ENCODE assay signal across 8 cellular contexts in the genomic region with DNA sequence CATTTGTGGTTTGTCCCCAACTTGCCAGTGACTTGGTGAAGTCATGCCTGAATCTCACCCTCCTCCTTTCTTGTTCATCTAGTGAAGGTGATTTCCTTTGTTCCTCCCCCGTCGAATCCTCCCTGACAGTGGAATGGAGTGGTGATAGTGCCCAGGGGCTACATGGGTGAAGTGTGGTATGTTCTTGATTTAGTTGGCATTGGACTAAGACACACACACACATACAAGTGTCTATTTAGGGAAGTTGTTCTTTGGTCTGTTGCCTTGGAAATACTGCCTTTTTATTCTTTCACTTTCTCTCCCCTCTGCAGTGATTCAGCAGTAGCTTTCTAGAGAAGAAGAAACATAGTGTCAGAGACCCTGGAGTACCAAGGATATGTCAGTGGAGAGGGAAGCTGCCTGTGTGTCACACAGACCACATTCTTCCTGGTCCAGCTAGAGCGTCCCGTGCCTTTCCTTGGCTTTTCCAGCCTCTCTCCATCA. TPM values are rescaled to one million over a fixed set of nuclear protein-coding genes. Genes with fewer than 3 reads are reported as not detected.
A peak's percentile ranks its signal among the peaks of the same experiment; 100 is the strongest.
DNase-seq lines count a peak whose midpoint lies in the region; ATAC-seq, FAIRE-seq and TF ChIP-seq lines count a peak whose summit lies in the region.

No MANE protein-coding gene starts in this region.

- in situ Hi-C loops in K562 (cut with MboI), result no loop called here

- TF ChIP-seq RAD21 in K562 (CRISPR knock-in tag; conservative IDR thresholded peaks at IDR 0.05 in 1 of 2, IDR thresholded peaks at IDR 0.05 in 1 of 2), result no peak

- H2AFZ ChIP-seq in Karpas-422 (ENCODE audit: low read length) (no peak overlapping the region), K562 (ENCODE audit: low read depth, low read length) (no peak overlapping the region)

- ATAC-seq in GM19395 (IDR thresholded peaks at IDR 0.05; ENCODE audit: unreplicated experiment) (peak; percentile 54), K562 (no peak)

- H3K4me2 ChIP-seq in Karpas-422 (ENCODE audit: low read depth, low read length, poor library complexity, severe bottlenecking) (no peak overlapping the region), K562 (ENCODE audit: insufficient read depth, low read length) (no peak overlapping the region)

- no TSS peak for BruUV-seq in K562 (replicated peaks; lab: Mats Ljungman, UMichigan)

- WGBS in K562 (ENCODE audit: insufficient coverage, low coverage, missing lambda C conversion rate), result 82% methylated on average over 4 of the region's 4 CpGs

- POLR2A ChIA-PET in K562 (lab: Yijun Ruan, JAX) (interaction anchor here (1.2 kb wide), 1 partner anchor 9 kb away, joined by 3 read pairs; no protein-coding TSS in a partner anchor), HEK293T (lab: Yijun Ruan, JAX) (interaction anchor here (0.6 kb wide), 1 partner anchor 11 kb away, joined by 3 read pairs; a partner anchor contains a TSS)

- H3K79me2 ChIP-seq in Karpas-422 (ENCODE audit: low read length), result no peaks in the 10 kb centered on the region
- H3K79me2 ChIP-seq in K562 (ENCODE audit: control insufficient read depth, insufficient read depth, low read length), result peaks cover 45% of the 10 kb centered on the region

- H3K27ac ChIP-seq in Karpas-422 (ENCODE audit: low read length) (no peak overlapping the region), K562 (ENCODE audit: extremely low read depth, low read depth, low read length) (0 out of 3 replicates have a peak overlapping the region, but pooled peaks have one; percentile 7), neutrophil (peak overlapping the region; percentile 96), substantia nigra (ENCODE audit: low read depth, low read length, poor library complexity, severe bottlenecking) (no peak overlapping the region)

- no peak for TF ChIP-seq EP300 in K562 (IDR thresholded peaks at IDR 0.05; ENCODE audit: low read length)

- H3K9me1 ChIP-seq in K562 (ENCODE audit: control insufficient read depth, insufficient read depth, low read length), result peaks cover 4% of the 10 kb centered on the region

- H3K9ac ChIP-seq in Karpas-422 (ENCODE audit: low read length) (no peak overlapping the region), K562 (ENCODE audit: insufficient read depth in 1 of 2, low read depth in 2 of 2, low read length in 2 of 2) (no peak overlapping the region)

- H3K36me3 ChIP-seq in Karpas-422 (ENCODE audit: insufficient read depth, low read length), result no peaks in the 10 kb centered on the region
- peaks cover 7% of the 10 kb centered on the region; the same call in 1 of the 3 replicates for H3K36me3 ChIP-seq in K562 (ENCODE audit: control insufficient read depth, insufficient read depth, low read length)
- no peaks in the 10 kb centered on the region for H3K36me3 ChIP-seq in neutrophil

- H3K9me3 ChIP-seq in Karpas-422 (ENCODE audit: low read length) (no peaks in the 10 kb centered on the region), K562 (replicated peaks; ENCODE audit: control insufficient read depth, insufficient read depth, low read depth, low read length) (no peaks in the 10 kb centered on the region), neutrophil (no peaks in the 10 kb centered on the region)

- H3K9me2 ChIP-seq in Karpas-422 (replicated peaks; ENCODE audit: insufficient read depth, low read length), result no peaks in the 10 kb centered on the region

- intact Hi-C loops in K562 (cut with micrococcal nuclease), result no loop called here

- DNase-seq in AG20443 (ENCODE audit: low spot score), result peak; percentile 12
- peak; percentile 54 for DNase-seq in Karpas-422
- DNase-seq in K562 (ENCODE audit: extremely low read depth in 1 of 4, low spot score in 3 of 4), result no peak
- no peak for DNase-seq in substantia nigra (lab: John Stamatoyannopoulos, UW)
- no peak for DNase-seq in DMS 273 (lab: John Stamatoyannopoulos, UW; ENCODE audit: unreplicated experiment)
- DNase-seq in HEK293T (ENCODE audit: extremely low spot score), result no peak

- H3K4me1 ChIP-seq in Karpas-422 (ENCODE audit: low read length), result peaks cover 22% of the 10 kb centered on the region
- H3K4me1 ChIP-seq in K562 (replicated peaks in 1 of 2; ENCODE audit: control insufficient read depth in 2 of 2, insufficient read depth in 2 of 2, low read length in 2 of 2), result peaks cover 5 to 28% of the 10 kb centered on the region in 2 experiments; a peak in 3 of 5 replicates
- H3K4me1 ChIP-seq in neutrophil (ENCODE audit: control insufficient read depth in 1 of 2, insufficient read depth in 1 of 2, low read depth in 1 of 2, low read length in 1 of 2), result peaks cover 83 to 94% of the 10 kb centered on the region in 2 experiments

- FAIRE-seq in K562 (lab: Jason Lieb, UNC), result no peak

- H3K27me3 ChIP-seq in Karpas-422 (ENCODE audit: low read length) (no peaks in the 10 kb centered on the region), K562 (ENCODE audit: control insufficient read depth in 2 of 2, insufficient read depth in 2 of 2, low read length in 2 of 2) (no peaks in the 10 kb centered on the region), neutrophil (no peaks in the 10 kb centered on the region)

- peaks cover 33% of the 10 kb centered on the region for H4K20me1 ChIP-seq in Karpas-422 (ENCODE audit: insufficient read depth, low read depth, low read length)
- H4K20me1 ChIP-seq in K562 (replicated peaks; ENCODE audit: control insufficient read depth, insufficient read depth, low read length), result peaks cover 22% of the 10 kb centered on the region; the same call in 1 of the 2 replicates

- H3K4me3 ChIP-seq in Karpas-422 (ENCODE audit: low read length) (no peak overlapping the region), K562 (no peak overlapping the region), neutrophil (ENCODE audit: low read depth in 1 of 2, low read length in 1 of 2) (peak overlapping the region; percentile 47 to 55)

- TF ChIP-seq POLR2A in K562 (conservative IDR thresholded peaks at IDR 0.05), result no peak

- TF ChIP-seq CTCF in K562 (IDR thresholded peaks at IDR 0.05 in 2 of 3, conservative IDR thresholded peaks at IDR 0.05 in 1 of 3; ENCODE audit: insufficient read depth in 2 of 3, low read depth in 1 of 3, low read length in 3 of 3) (no peak), neutrophil (IDR thresholded peaks at IDR 0.05) (no peak)

- CTCF ChIA-PET in K562 (lab: Yijun Ruan, JAX; ENCODE audit: low intra/inter-chr PET ratio), result no interaction called here
- CTCF ChIA-PET in HEK293T (lab: Yijun Ruan, JAX), result no interaction called here

TF ChIP-seq in K562, 482 proteins besides CTCF, POLR2A, EP300 and RAD21:
- TF ChIP-seq ZNF311 (CRISPR knock-in tag; IDR thresholded peaks at IDR 0.05) (no peak), FOXJ2 (tag; IDR thresholded peaks at IDR 0.05) (peak; percentile 82), IFI16 (CRISPR knock-in tag; IDR thresholded peaks at IDR 0.05) (no peak), CBFB (CRISPR knock-in tag; IDR thresholded peaks at IDR 0.05) (no peak), FOXJ3 (CRISPR knock-in tag; IDR thresholded peaks at IDR 0.05) (0 out of 2 replicates have a peak, but pooled peaks have one; percentile 19), ZNF586 (CRISPR knock-in tag; conservative IDR thresholded peaks at IDR 0.05) (no peak), ZNF24 (IDR thresholded peaks at IDR 0.05) (no peak)

TF ChIP-seq in HEK293T, 16 proteins besides CTCF, POLR2A, EP300 and RAD21:
- no peak for TF ChIP-seq SP1 (IDR thresholded peaks at IDR 0.05)
- TF ChIP-seq L3MBTL2 (conservative IDR thresholded peaks at IDR 0.05), result no peak
- no peak for TF ChIP-seq NFRKB (IDR thresholded peaks at IDR 0.05)
- no peak for TF ChIP-seq FOXA1 (IDR thresholded peaks at IDR 0.05)
- no peak for TF ChIP-seq BHLHE40 (IDR thresholded peaks at IDR 0.05; ENCODE audit: borderline replicate concordance)
- no peak for TF ChIP-seq FOXK2 (IDR thresholded peaks at IDR 0.05)
- no peak for TF ChIP-seq SUZ12 (IDR thresholded peaks at IDR 0.05)
- TF ChIP-seq, protein P1, sequence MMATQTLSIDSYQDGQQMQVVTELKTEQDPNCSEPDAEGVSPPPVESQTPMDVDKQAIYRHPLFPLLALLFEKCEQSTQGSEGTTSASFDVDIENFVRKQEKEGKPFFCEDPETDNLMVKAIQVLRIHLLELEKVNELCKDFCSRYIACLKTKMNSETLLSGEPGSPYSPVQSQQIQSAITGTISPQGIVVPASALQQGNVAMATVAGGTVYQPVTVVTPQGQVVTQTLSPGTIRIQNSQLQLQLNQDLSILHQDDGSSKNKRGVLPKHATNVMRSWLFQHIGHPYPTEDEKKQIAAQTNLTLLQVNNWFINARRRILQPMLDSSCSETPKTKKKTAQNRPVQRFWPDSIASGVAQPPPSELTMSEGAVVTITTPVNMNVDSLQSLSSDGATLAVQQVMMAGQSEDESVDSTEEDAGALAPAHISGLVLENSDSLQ (IDR thresholded peaks at IDR 0.05), result no peak
- TF ChIP-seq FOXM1 (IDR thresholded peaks at IDR 0.05; ENCODE audit: borderline replicate concordance), result no peak
- no peak for TF ChIP-seq ZNF384 (IDR thresholded peaks at IDR 0.05)
- TF ChIP-seq ELF4 (IDR thresholded peaks at IDR 0.05), result no peak

RNA-seq across cellular contexts. Expression of a gene that starts 10.9 kb away (rescaled TPM):
- total RNA-seq in Karpas-422 (2014; rRNA removed; shearing (Covaris generic); ENCODE audit: low replicate concordance), result 5.3 and 7.9 TPM in 2 replicates
- 57.8 and 102 TPM in 2 replicates for total RNA-seq in K562 (2011; cell fraction: chromatin; rRNA removed; ENCODE audit: low replicate concordance)
- 52.5 and 61.2 TPM in 2 replicates for total RNA-seq in K562 (2011; cell fraction: nucleolus; rRNA removed)
- total RNA-seq in K562 (2011; cell fraction: nucleoplasm; rRNA removed), result 50.8 and 55.2 TPM in 2 replicates
- total RNA-seq in K562 (2014; rRNA removed), result 10.5 and 11.5 TPM in 2 replicates
- 5.6 and 6.9 TPM in 2 replicates for total RNA-seq in K562 (2014; rRNA removed; fragmentation: Illumina TruSeq; extraction: Trizol)
- total RNA-seq in K562 (2015; rRNA removed; fragmentation: Illumina TruSeq; extraction: Trizol), result 7.7 and 8.3 TPM in 2 replicates
- total RNA-seq in K562 (2021), result 15.7 and 16.1 TPM in 2 replicates
- 12.4 and 14.9 TPM in 2 replicates for polyA plus RNA-seq in K562 (2011; rRNA removed)
- 10.6 and 12.6 TPM in 2 replicates for polyA plus RNA-seq in K562 (2011; cell fraction: cytosol; rRNA removed)
- 73.7 and 107 TPM in 2 replicates for polyA plus RNA-seq in K562 (2011; cell fraction: nucleus; rRNA removed)
- polyA plus RNA-seq in K562 (2012), result 10.2 and 13.8 TPM in 2 replicates
- 9.5 and 9.9 TPM in 2 replicates for polyA plus RNA-seq in K562 (2014; fragmentation: Illumina TruSeq; extraction: Trizol)
- polyA plus RNA-seq in K562 (2014; fragmentation: Nextera tagmentation; extraction: Ambion mirVana), result 1 to 10 TPM; 1.8 to 2.5 TPM
- 5.9 and 7.3 TPM in 2 replicates for polyA plus RNA-seq in K562 (2014; rRNA removed)
- 25.8 and 32.7 TPM in 2 replicates for polyA minus RNA-seq in K562 (2011; rRNA and poly(A)+ RNA removed)
- 9.9 and 17.9 TPM in 2 replicates for polyA minus RNA-seq in K562 (2011; cell fraction: cytosol; rRNA and poly(A)+ RNA removed)
- 58.6 and 67.3 TPM in 2 replicates for polyA minus RNA-seq in K562 (2011; cell fraction: nucleus; rRNA and poly(A)+ RNA removed)

Comparison
In these comparisons a context has a peak if more than half of its experiments do, and no peak if none do; other contexts are left out.
1. DNase-seq: peak in AG20443 (single experiment) and Karpas-422 (single experiment); none in K562 (0 of 4), substantia nigra (0 of 49), DMS 273 (single experiment) and HEK293T (single experiment).
2. H3K27ac ChIP-seq: peak in K562 (single experiment) and neutrophil (single experiment); none in Karpas-422 (single experiment) and substantia nigra (single experiment).
3. H3K4me3 ChIP-seq: peak in neutrophil (2 of 2); none in Karpas-422 (single experiment) and K562 (single experiment).